6 cellular contexts compared by ENCODE assay signal in genomic region chr9:137077758-137078693, GRCh38. TPM values are rescaled to one million over a fixed set of nuclear protein-coding genes. Genes with fewer than 3 reads are reported as not detected.
DNase-seq lines count a peak whose midpoint lies in the region; ATAC-seq, FAIRE-seq and TF ChIP-seq lines count a peak whose summit lies in the region.

No MANE protein-coding gene starts in this region.

- peak overlapping the region; percentile 75 for H3K4me3 ChIP-seq in BJ (ENCODE audit: low read depth, low read length)
- no peak overlapping the region for H3K4me3 ChIP-seq in mesendoderm (ENCODE audit: low read length)

- no peak for DNase-seq in BJ (ENCODE audit: low read depth)
- DNase-seq in activated naive CD4-positive, alpha-beta T cell treated with anti-CD3 and anti-CD28 coated beads, Interleukin-2, amount 10 ng/mL, durations not matched to agents 7 days and 5 days: peak; percentile 76
- DNase-seq in mesendoderm: no peak
- no peak for DNase-seq in RCC 7860 (ENCODE audit: low spot score)

- peak overlapping the region; percentile 64 for H3K9ac ChIP-seq in mesendoderm (ENCODE audit: low read length)

- H3K18ac ChIP-seq in mesendoderm (ENCODE audit: low read length): no peak overlapping the region

- H2AK5ac ChIP-seq in mesendoderm (ENCODE audit: low read length): no peak overlapping the region

- H3K27me3 ChIP-seq in BJ (ENCODE audit: control insufficient read depth, insufficient read depth, low read length) (no peaks in the 10 kb centered on the region), mesendoderm (ENCODE audit: insufficient read depth, low read length, poor library complexity) (peaks cover 9% of the 10 kb centered on the region)

- TF ChIP-seq CTCF in BJ (IDR thresholded peaks at IDR 0.05; ENCODE audit: insufficient read depth, low read depth, low read length): no peak

- peaks cover 21% of the 10 kb centered on the region for H3K36me3 Mint-ChIP-seq in activated naive CD4-positive, alpha-beta T cell treated with anti-CD3 and anti-CD28 coated beads, Interleukin-2, amount 10 ng/mL, durations not matched to agents 7 days and 5 days

- peaks cover 29% of the 10 kb centered on the region for H3K36me3 ChIP-seq in BJ (ENCODE audit: control insufficient read depth, insufficient read depth, low read length)
- no peaks in the 10 kb centered on the region for H3K36me3 ChIP-seq in mesendoderm (ENCODE audit: control insufficient read depth, insufficient read depth, low read length)

- peak overlapping the region; percentile 81 for H3K56ac ChIP-seq in mesendoderm (ENCODE audit: low read length)

- POLR2A ChIA-PET in BJ (lab: Charles Lee): interaction anchor here (0.7 kb wide), 1 partner anchor 9 kb away, joined by 4 read pairs; the partner anchor contains the start of gene MAN1B1

- no peak overlapping the region for H4K8ac ChIP-seq in mesendoderm (ENCODE audit: low read depth, low read length)

- no peak overlapping the region for H3K27ac ChIP-seq in mesendoderm (ENCODE audit: low read depth, low read length)

- peaks cover 18% of the 10 kb centered on the region for H3K27me3 Mint-ChIP-seq in activated naive CD4-positive, alpha-beta T cell treated with anti-CD3 and anti-CD28 coated beads, Interleukin-2, amount 10 ng/mL, durations not matched to agents 7 days and 5 days

- H3K79me1 ChIP-seq in mesendoderm (ENCODE audit: low read length): no peaks in the 10 kb centered on the region

- peak overlapping the region; percentile 74 for H3K27ac Mint-ChIP-seq in activated naive CD4-positive, alpha-beta T cell treated with anti-CD3 and anti-CD28 coated beads, Interleukin-2, amount 10 ng/mL, durations not matched to agents 7 days and 5 days

- CTCF ChIA-PET in BJ (lab: Yijun Ruan, JAX): interaction anchor here (0.6 to 7.7 kb wide), 2 partner anchors 12 to 325 kb away, joined by 3 to 69 read pairs; no protein-coding TSS in a partner anchor
- CTCF ChIA-PET in activated naive CD4-positive, alpha-beta T cell treated with anti-CD3 and anti-CD28 coated beads, Interleukin-2, amount 10 ng/mL, durations not matched to agents 7 days and 5 days (lab: Charles Lee): interaction anchor here (0.7 to 2.3 kb wide), 3 partner anchors 9 to 148 kb away, joined by 3 to 10 read pairs (median 3); partner anchors contain the start of gene MAN1B1

- no peak overlapping the region for H2BK120ac ChIP-seq in mesendoderm (ENCODE audit: low read depth, low read length)

- no peaks in the 10 kb centered on the region for H3K9me3 Mint-ChIP-seq in activated naive CD4-positive, alpha-beta T cell treated with anti-CD3 and anti-CD28 coated beads, Interleukin-2, amount 10 ng/mL, durations not matched to agents 7 days and 5 days

- H3K4me2 ChIP-seq in mesendoderm (ENCODE audit: low read length): peak overlapping the region; percentile 80

- H3K79me2 ChIP-seq in mesendoderm (ENCODE audit: control insufficient read depth, insufficient read depth, low read length): no peaks in the 10 kb centered on the region

- no CpG with 5 or more reads among the region's 76 CpGs for WGBS in mesendoderm (ENCODE audit: extremely low coverage, insufficient coverage, low lambda C conversion rate)

- peak overlapping the region; percentile 76 for H3K4me3 Mint-ChIP-seq in activated naive CD4-positive, alpha-beta T cell treated with anti-CD3 and anti-CD28 coated beads, Interleukin-2, amount 10 ng/mL, durations not matched to agents 7 days and 5 days

- no peak overlapping the region for H2BK5ac ChIP-seq in mesendoderm (ENCODE audit: low read length)

- ATAC-seq in HG02981 (IDR thresholded peaks at IDR 0.05; ENCODE audit: unreplicated experiment) (peak; percentile 26), GM19452 (IDR thresholded peaks at IDR 0.05; ENCODE audit: unreplicated experiment) (no peak)

- H4K5ac ChIP-seq in mesendoderm (ENCODE audit: low read length): no peak overlapping the region

- peaks cover 13% of the 10 kb centered on the region for H3K4me1 Mint-ChIP-seq in activated naive CD4-positive, alpha-beta T cell treated with anti-CD3 and anti-CD28 coated beads, Interleukin-2, amount 10 ng/mL, durations not matched to agents 7 days and 5 days

- peak overlapping the region; percentile 89 for H3K23ac ChIP-seq in mesendoderm (ENCODE audit: low read length)

- no peak for FAIRE-seq in RCC 7860 (lab: Jason Lieb, UNC)

- H3K4me1 ChIP-seq in mesendoderm (ENCODE audit: control insufficient read depth, low read depth, low read length): no peaks in the 10 kb centered on the region

- no peak overlapping the region for H2BK15ac ChIP-seq in mesendoderm (replicated peaks; ENCODE audit: low read depth)

- H3K4ac ChIP-seq in mesendoderm (ENCODE audit: low read depth, low read length): no peak overlapping the region

RNA-seq across cellular contexts. Expression of gene UAP1L1, which starts 0.7 kb away (rescaled TPM):
- 2.8 and 5.6 TPM in 2 replicates for polyA plus RNA-seq in BJ (2011; rRNA removed)
- 2.6 and 3.0 TPM in 2 replicates for polyA minus RNA-seq in BJ (2011; rRNA and poly(A)+ RNA removed)
- 0.67 TPM for polyA plus RNA-seq in mesendoderm (2013, experiment 1 of 2)
- polyA plus RNA-seq in mesendoderm (2013, experiment 2 of 2): 0.63 TPM

RNA-seq across cellular contexts. Expression of gene SAPCD2, which starts 7.7 kb away (rescaled TPM):
- 5.1 and 8.6 TPM in 2 replicates for polyA plus RNA-seq in BJ (2011; rRNA removed)
- 3.0 and 3.2 TPM in 2 replicates for polyA minus RNA-seq in BJ (2011; rRNA and poly(A)+ RNA removed)
- polyA plus RNA-seq in mesendoderm (2013, experiment 1 of 2): 14.2 TPM
- 14.5 TPM for polyA plus RNA-seq in mesendoderm (2013, experiment 2 of 2)

RNA-seq across cellular contexts. Expression of gene MAN1B1, which starts 8.8 kb away (rescaled TPM):
- polyA plus RNA-seq in BJ (2011; rRNA removed): 53.0 and 80.0 TPM in 2 replicates
- 37.3 and 50.3 TPM in 2 replicates for polyA minus RNA-seq in BJ (2011; rRNA and poly(A)+ RNA removed)
- 17.9 TPM for polyA plus RNA-seq in mesendoderm (2013, experiment 1 of 2)
- polyA plus RNA-seq in mesendoderm (2013, experiment 2 of 2): 17.2 TPM

RNA-seq across cellular contexts. Expression of gene ENTPD2, which starts 24.2 kb away (rescaled TPM):
- not detected in 2 replicates for polyA plus RNA-seq in BJ (2011; rRNA removed)
- not detected in 2 replicates for polyA minus RNA-seq in BJ (2011; rRNA and poly(A)+ RNA removed)
- 0.58 TPM for polyA plus RNA-seq in mesendoderm (2013, experiment 1 of 2)
- polyA plus RNA-seq in mesendoderm (2013, experiment 2 of 2): 0.57 TPM

RNA-seq across cellular contexts. Expression of gene NPDC1, which starts 32.0 kb away (rescaled TPM):
- 21.8 and 31.9 TPM in 2 replicates for polyA plus RNA-seq in BJ (2011; rRNA removed)
- 8.2 and 13.4 TPM in 2 replicates for polyA minus RNA-seq in BJ (2011; rRNA and poly(A)+ RNA removed)
- 9.7 TPM for polyA plus RNA-seq in mesendoderm (2013, experiment 1 of 2)
- 10.2 TPM for polyA plus RNA-seq in mesendoderm (2013, experiment 2 of 2)
